In the genomic region with DNA sequence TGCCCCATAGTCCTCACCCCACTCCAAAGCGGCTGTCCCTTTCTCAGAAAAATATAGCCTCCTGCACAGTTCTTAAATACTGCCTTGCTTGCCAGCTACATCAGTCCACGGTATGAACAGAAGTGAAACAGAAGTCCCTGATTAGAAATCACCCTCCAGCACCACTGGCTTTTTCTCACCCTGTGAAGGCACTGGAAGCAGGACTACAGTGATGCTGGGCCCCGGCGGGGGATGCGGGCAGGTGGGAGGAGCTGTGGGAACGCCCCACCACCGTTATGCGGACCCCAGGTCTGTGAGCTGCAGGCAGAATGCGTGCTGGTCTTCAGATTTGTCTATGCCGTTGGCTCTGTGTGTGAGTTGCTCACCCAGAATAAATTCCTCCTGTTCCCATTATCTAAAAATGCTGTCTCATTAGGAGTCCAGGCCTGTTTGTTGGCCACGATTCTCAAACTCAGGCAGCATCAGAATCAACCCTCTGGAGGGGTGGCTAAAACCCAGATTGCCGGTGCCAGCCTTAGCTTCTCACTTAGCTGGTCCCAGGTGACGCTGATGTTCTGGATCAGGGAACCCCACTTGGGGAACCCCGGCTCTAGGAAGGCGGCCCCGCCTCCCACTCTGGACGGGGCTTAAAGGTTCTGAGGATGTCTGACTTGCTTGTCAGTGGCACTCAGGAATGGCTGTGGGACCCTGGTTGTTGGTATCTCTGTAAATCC, we compare ENCODE assay signal across 17 cellular contexts.
"Had no signal": no experiment of that assay in that cellular context is flagged by ENCODE, and none has a peak within 500 bp of the region (broad histone marks: within the 10 kb centered on the region; RNA-seq: fewer than 3 reads in every experiment).

No MANE protein-coding gene starts in this region.

- H3K4me3 ChIP-seq: ascending aorta, left lung, pancreas, spleen, thyroid gland had no signal

- H3K27me3 Mint-ChIP-seq: activated naive CD8-positive, alpha-beta T cell treated with anti-CD3 and anti-CD28 coated beads, Interleukin-2, amount 50 U/mL, for 24 hours; stimulated activated memory B cell treated with anti-CD40 and anti-IgM and Interleukin-4, amounts not matched to agents 10 μg/mL and 1 μg/mL and 100 μg/mL, for 72 hours had no signal

- H3K4me1 ChIP-seq: ascending aorta, left lung, pancreas had no signal

- H3K4me1 Mint-ChIP-seq: activated naive CD8-positive, alpha-beta T cell treated with anti-CD3 and anti-CD28 coated beads, Interleukin-2, amount 50 U/mL, for 24 hours; stimulated activated memory B cell treated with anti-CD40 and anti-IgM and Interleukin-4, amounts not matched to agents 10 μg/mL and 1 μg/mL and 100 μg/mL, for 72 hours had no signal

- H3K4me3 Mint-ChIP-seq: activated naive CD4-positive, alpha-beta T cell treated with anti-CD3 and anti-CD28 coated beads for 36 hours; activated naive CD8-positive, alpha-beta T cell treated with anti-CD3 and anti-CD28 coated beads, Interleukin-2, amount 50 U/mL, for 24 hours; activated T-cell treated with anti-CD3 and anti-CD28 coated beads, Interleukin-2, amount 50 U/mL, for 4 hours; nephron progenitor cell; stimulated activated memory B cell treated with anti-CD40 and anti-IgM and Interleukin-4, amounts not matched to agents 10 μg/mL and 1 μg/mL and 100 μg/mL, for 72 hours had no signal

- H3K27ac Mint-ChIP-seq: activated naive CD4-positive, alpha-beta T cell treated with anti-CD3 and anti-CD28 coated beads for 36 hours; activated naive CD8-positive, alpha-beta T cell treated with anti-CD3 and anti-CD28 coated beads, Interleukin-2, amount 50 U/mL, for 24 hours; nephron progenitor cell; stimulated activated memory B cell treated with anti-CD40 and anti-IgM and Interleukin-4, amounts not matched to agents 10 μg/mL and 1 μg/mL and 100 μg/mL, for 72 hours had no signal

- H3K36me3 ChIP-seq: ascending aorta, left lung, pancreas, spleen, thyroid gland had no signal

- H3K9me3 Mint-ChIP-seq: activated naive CD4-positive, alpha-beta T cell treated with anti-CD3 and anti-CD28 coated beads for 36 hours; activated naive CD8-positive, alpha-beta T cell treated with anti-CD3 and anti-CD28 coated beads, Interleukin-2, amount 50 U/mL, for 24 hours; activated T-cell treated with anti-CD3 and anti-CD28 coated beads, Interleukin-2, amount 50 U/mL, for 4 hours; nephron progenitor cell; stimulated activated memory B cell treated with anti-CD40 and anti-IgM and Interleukin-4, amounts not matched to agents 10 μg/mL and 1 μg/mL and 100 μg/mL, for 72 hours had no signal

- H3K27ac ChIP-seq: ascending aorta, left lung, pancreas, spleen, thyroid gland had no signal

- H3K27me3 ChIP-seq: ascending aorta, left lung, pancreas, thyroid gland had no signal

- DNase-seq: activated CD4-positive, alpha-beta T cell treated with anti-CD3 and anti-CD28 coated beads, Interleukin-2, amount 50 U/mL, for 1 hour; activated CD8-positive, alpha-beta memory T cell treated with anti-CD3 and anti-CD28 coated beads, Interleukin-2, amount 50 U/mL, for 4 hours; activated naive CD4-positive, alpha-beta T cell treated with anti-CD3 and anti-CD28 coated beads for 36 hours; activated naive CD8-positive, alpha-beta T cell treated with anti-CD3 and anti-CD28 coated beads, Interleukin-2, amount 50 U/mL, for 24 hours; activated T-cell treated with anti-CD3 and anti-CD28 coated beads, Interleukin-2, amount 50 U/mL, for 4 hours; erythroblast; kidney; left lung; mammary epithelial cell; nephron progenitor cell; pancreas; spleen; stimulated activated CD4-positive, alpha-beta T cell treated with anti-CD3 and anti-CD28 coated beads, Interleukin-4, amount 100 ng/mL, for 4 hours; T1000; thyroid gland had no signal

- H3K36me3 Mint-ChIP-seq: stimulated activated memory B cell treated with anti-CD40 and anti-IgM and Interleukin-4, amounts not matched to agents 10 μg/mL and 1 μg/mL and 100 μg/mL, for 72 hours had no signal

- H3K9me3 ChIP-seq: ascending aorta, left lung, pancreas, spleen, thyroid gland had no signal
